1 cellular context compared by ENCODE assay signal in the genomic region with DNA sequence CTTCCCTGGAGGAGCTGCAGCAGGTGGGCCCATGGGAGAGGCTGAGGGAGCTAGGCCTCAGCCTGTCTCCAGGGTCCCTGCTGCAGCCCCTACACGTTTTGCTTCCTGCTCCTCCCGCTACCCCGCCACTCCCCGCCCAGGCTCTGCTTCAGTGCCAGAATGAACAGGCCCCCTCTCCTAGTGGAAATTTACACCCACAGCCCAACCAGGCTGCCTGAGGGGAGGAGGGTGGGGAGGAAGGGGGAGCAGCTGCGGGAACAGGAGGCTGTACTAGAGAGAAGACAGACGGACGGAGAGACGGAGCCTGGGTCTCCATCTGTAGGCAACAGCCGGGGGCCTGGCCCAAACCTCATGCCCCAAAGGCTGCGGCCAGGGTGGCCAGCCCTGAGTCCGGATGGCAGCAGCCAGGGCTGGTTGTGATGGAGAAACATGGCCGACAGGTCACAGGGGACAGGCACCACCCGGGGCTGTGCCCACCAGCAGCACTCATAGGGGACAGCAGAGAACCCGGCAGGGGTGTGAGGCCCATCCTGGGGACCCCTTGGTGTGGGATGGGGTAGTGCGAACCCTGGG.
A peak's percentile ranks its signal among the peaks of the same experiment; 100 is the strongest.
TF ChIP-seq lines count a peak whose summit lies in the region.

No MANE protein-coding gene starts in this region.

TF ChIP-seq in HepG2, 621 proteins besides CTCF, POLR2A, EP300 and RAD21:
- TF ChIP-seq ZNF234 (CRISPR knock-in tag; conservative IDR thresholded peaks at IDR 0.05) (no peak), SSRP1 (CRISPR knock-in tag; IDR thresholded peaks at IDR 0.05) (no peak), ZNF263 (CRISPR knock-in tag; IDR thresholded peaks at IDR 0.05) (peak; percentile 70)
